Comparison of ENCODE assay signal across 15 cellular contexts in genomic region chr2:27006602-27007415, GRCh38.
"Had no signal": no experiment of that assay in that cellular context is flagged by ENCODE, and none has a peak within 500 bp of the region (broad histone marks: within the 10 kb centered on the region; RNA-seq: fewer than 3 reads in every experiment).

No MANE protein-coding gene starts in this region.

- DNase-seq: colonic mucosa; dermis blood vessel endothelial cell; endodermal cell; immature natural killer cell; left ventricle myocardium superior; mesendoderm; naive thymus-derived CD4-positive, alpha-beta T cell; nephron progenitor cell; posterior cingulate gyrus; stimulated activated CD4-positive, alpha-beta T cell treated with anti-CD3 and anti-CD28 coated beads, Interleukin-2, amount 100 ng/mL, for 24 hours; stimulated activated CD4-positive, alpha-beta T cell treated with anti-CD3 and anti-CD28 coated beads, Interleukin-4, amount 100 ng/mL, for 4 hours; stimulated activated naive CD4-positive, alpha-beta T cell; trophoblast cell had no signal

- H3K4me1 ChIP-seq: colonic mucosa had no signal

- H3K4me3 ChIP-seq: colonic mucosa, lung had no signal

- ATAC-seq: naive thymus-derived CD4-positive, alpha-beta T cell; sciatic nerve had no signal

- H3K36me3 Mint-ChIP-seq: naive thymus-derived CD4-positive, alpha-beta T cell had no signal

- H3K4me3 Mint-ChIP-seq: endodermal cell; immature natural killer cell; naive thymus-derived CD4-positive, alpha-beta T cell; nephron progenitor cell had no signal

- H3K36me3 ChIP-seq: colonic mucosa had no signal

- H3K9me3 ChIP-seq: colonic mucosa had no signal

- H3K27me3 ChIP-seq: colonic mucosa had no signal

- H3K27ac Mint-ChIP-seq: endodermal cell; immature natural killer cell; naive thymus-derived CD4-positive, alpha-beta T cell had no signal

- H3K27ac ChIP-seq: colonic mucosa had no signal

- H3K9me3 Mint-ChIP-seq: endodermal cell; immature natural killer cell; naive thymus-derived CD4-positive, alpha-beta T cell; nephron progenitor cell had no signal

- H3K4me1 Mint-ChIP-seq: immature natural killer cell, nephron progenitor cell had no signal
